ENCODE assay signal across 8 cellular contexts in genomic region chr13:49444517-49445395, GRCh38. TPM values are rescaled to one million over a fixed set of nuclear protein-coding genes. Genes with fewer than 3 reads are reported as not detected.
DNase-seq lines count a peak whose midpoint lies in the region; ATAC-seq lines count a peak whose summit lies in the region.

No MANE protein-coding gene starts in this region.

- H3K4me1 ChIP-seq in mucosa of stomach (ENCODE audit: control insufficient read depth, insufficient read depth, low read length) = no peaks in the 10 kb centered on the region

- H3K27me3 ChIP-seq in mucosa of stomach (ENCODE audit: control insufficient read depth, insufficient read depth, low read length) = no peaks in the 10 kb centered on the region

- H3K4me3 ChIP-seq in mucosa of stomach (ENCODE audit: low read length) = peak overlapping the region; percentile 66

- H3K9ac ChIP-seq in mucosa of stomach (ENCODE audit: low read length) = peak overlapping the region; percentile 83

- no peaks in the 10 kb centered on the region for H3K9me3 ChIP-seq in mucosa of stomach (ENCODE audit: control insufficient read depth, low read length)

- ATAC-seq in GM21737 (IDR thresholded peaks at IDR 0.05; ENCODE audit: unreplicated experiment) = peak; percentile 5

- DNase-seq in DMS53 (lab: John Stamatoyannopoulos, UW) = peak; percentile 80
- DNase-seq in NAMALWA (ENCODE audit: low spot score) = peak; percentile 91
- DNase-seq in activated CD4-positive, alpha-beta T cell treated with anti-CD3 and anti-CD28 coated beads for 48 hours = peak; percentile 15
- DNase-seq in epithelial cell of prostate (ENCODE audit: low read depth, low spot score) = peak; percentile 6
- peak; percentile 45 for DNase-seq in ureter (ENCODE audit: low spot score)
- no peak for DNase-seq in NCI-H187 treated with DMSO at 0.1 percent for 48 hours (lab: John Stamatoyannopoulos, UW)

- H3K27ac ChIP-seq in epithelial cell of prostate = peak overlapping the region; percentile 87

- no peaks in the 10 kb centered on the region for H3K36me3 ChIP-seq in mucosa of stomach (ENCODE audit: control insufficient read depth, insufficient read depth, low read length)

RNA-seq across cellular contexts. Expression of gene SETDB2, which starts 0.7 kb away (rescaled TPM):
- total RNA-seq in ureter = 16.6 TPM

RNA-seq across cellular contexts. Expression of gene CAB39L, which starts 0.9 kb away (rescaled TPM):
- total RNA-seq in ureter = 73.9 TPM

RNA-seq across cellular contexts. Expression of gene PHF11, which starts 51.0 kb away (rescaled TPM):
- total RNA-seq in ureter = 67.8 TPM
